ENCODE assay signal across 29 cellular contexts in the genomic region with DNA sequence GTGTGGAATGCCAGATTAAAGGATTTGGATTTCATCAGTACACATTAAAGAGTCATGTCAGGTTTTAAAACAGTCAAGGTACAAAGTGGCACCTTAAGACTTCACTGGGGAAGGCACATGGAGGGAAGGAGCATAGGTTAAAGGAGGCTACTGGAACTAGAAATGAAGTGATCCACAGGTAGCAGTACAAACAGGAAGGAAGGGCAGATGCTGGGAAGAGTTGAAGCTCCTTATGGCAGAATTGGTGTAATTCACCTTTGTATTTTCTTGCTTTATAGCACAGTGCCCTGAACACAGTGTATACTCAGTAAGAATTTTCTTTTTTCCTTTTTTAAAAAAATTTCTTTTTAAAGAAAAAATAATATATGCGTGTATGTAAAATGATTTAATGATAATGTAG.
"Had no signal": no experiment of that assay in that cellular context is flagged by ENCODE, and none has a peak within 500 bp of the region (broad histone marks: within the 10 kb centered on the region; RNA-seq: fewer than 3 reads in every experiment).

No MANE protein-coding gene starts in this region.

- H3K36me3 ChIP-seq: ascending aorta, cardiac muscle cell, colonic mucosa, gastrocnemius medialis, ovary, prostate gland, sigmoid colon, thoracic aorta, uterus had no signal

- H3K4me1 ChIP-seq: ascending aorta, colonic mucosa, prostate gland, sigmoid colon, uterus had no signal

- H3K4me3 ChIP-seq: ascending aorta, cardiac muscle cell, colonic mucosa, dorsolateral prefrontal cortex, gastrocnemius medialis, ovary, prostate gland, sigmoid colon, thoracic aorta, uterus had no signal

- H3K36me3 Mint-ChIP-seq: brain, natural killer cell had no signal

- H3K27ac Mint-ChIP-seq: activated B cell treated with CpG ODN at 0.5 μM for 24 hours; activated CD8-positive, alpha-beta T cell treated with anti-CD3 and anti-CD28 coated beads for 36 hours; activated naive CD8-positive, alpha-beta T cell treated with anti-CD3 and anti-CD28 coated beads, Interleukin-2, amount 10 ng/mL, durations not matched to agents 7 days and 5 days; natural killer cell; stimulated activated effector memory CD8-positive, alpha-beta T cell treated with anti-CD3 and anti-CD28 coated beads, Interleukin-12 subunit alpha, Interleukin-12 subunit beta, amount 100 ng/mL, for 72 hours; stimulated activated naive CD8-positive, alpha-beta T cell treated with anti-CD3 and anti-CD28 coated beads, Interleukin-15, Interleukin-2, amounts not matched to agents 100 ng/mL and 50 ng/mL, for 24 hours; T-cell; type B pancreatic cell had no signal

- H3K4me3 Mint-ChIP-seq: activated B cell treated with CpG ODN at 0.5 μM for 24 hours; activated CD8-positive, alpha-beta T cell treated with anti-CD3 and anti-CD28 coated beads for 36 hours; activated naive CD8-positive, alpha-beta T cell treated with anti-CD3 and anti-CD28 coated beads, Interleukin-2, amount 10 ng/mL, durations not matched to agents 7 days and 5 days; activated T-cell treated with anti-CD3 and anti-CD28 coated beads, Interleukin-2, amount 50 U/mL, for 4 hours; brain; natural killer cell; stimulated activated effector memory CD8-positive, alpha-beta T cell treated with anti-CD3 and anti-CD28 coated beads, Interleukin-12 subunit alpha, Interleukin-12 subunit beta, amount 100 ng/mL, for 72 hours; stimulated activated naive CD8-positive, alpha-beta T cell treated with anti-CD3 and anti-CD28 coated beads, Interleukin-15, Interleukin-2, amounts not matched to agents 100 ng/mL and 50 ng/mL, for 24 hours; T-cell; type B pancreatic cell had no signal

- H3K9me3 ChIP-seq: ascending aorta, colonic mucosa, gastrocnemius medialis, ovary, prostate gland, thoracic aorta, uterus had no signal

- H3K9me3 Mint-ChIP-seq: activated B cell treated with CpG ODN at 0.5 μM for 24 hours; activated CD8-positive, alpha-beta T cell treated with anti-CD3 and anti-CD28 coated beads for 36 hours; activated T-cell treated with anti-CD3 and anti-CD28 coated beads, Interleukin-2, amount 50 U/mL, for 4 hours; brain; natural killer cell; stimulated activated effector memory CD8-positive, alpha-beta T cell treated with anti-CD3 and anti-CD28 coated beads, Interleukin-12 subunit alpha, Interleukin-12 subunit beta, amount 100 ng/mL, for 72 hours; stimulated activated naive CD8-positive, alpha-beta T cell treated with anti-CD3 and anti-CD28 coated beads, Interleukin-15, Interleukin-2, amounts not matched to agents 100 ng/mL and 50 ng/mL, for 24 hours; T-cell; type B pancreatic cell had no signal

- H3K4me1 Mint-ChIP-seq: activated B cell treated with CpG ODN at 0.5 μM for 24 hours, T-cell had no signal

- DNase-seq: activated B cell treated with CpG ODN at 0.5 μM for 24 hours; activated CD4-positive, alpha-beta T cell treated with anti-CD3 and anti-CD28 coated beads, Interleukin-2, amount 50 U/mL, for 1 hour; activated CD8-positive, alpha-beta T cell treated with anti-CD3 and anti-CD28 coated beads for 36 hours; activated naive CD4-positive, alpha-beta T cell treated with Interleukin-2 at 50 U/mL for 16 hours; activated naive CD8-positive, alpha-beta T cell treated with anti-CD3 and anti-CD28 coated beads, Interleukin-2, amount 10 ng/mL, durations not matched to agents 7 days and 5 days; activated T-cell treated with anti-CD3 and anti-CD28 coated beads, Interleukin-2, amount 50 U/mL, for 4 hours; cerebellar nuclear complex; colonic mucosa; dorsolateral prefrontal cortex; effector memory CD4-positive, alpha-beta T cell; erythroblast; gastrocnemius medialis; glutamatergic neuron; islet precursor cell; natural killer cell; ovary; retina; sigmoid colon; stimulated activated CD4-positive, alpha-beta T cell treated with anti-CD3 and anti-CD28 coated beads, Interleukin-4, amount 100 ng/mL, for 24 hours; T-cell; uterus had no signal

- ATAC-seq: activated CD8-positive, alpha-beta T cell treated with anti-CD3 and anti-CD28 coated beads for 36 hours; activated T-cell treated with anti-CD3 and anti-CD28 coated beads, Interleukin-2, amount 50 U/mL, for 4 hours; gastrocnemius medialis; natural killer cell; stimulated activated effector memory CD8-positive, alpha-beta T cell treated with anti-CD3 and anti-CD28 coated beads, Interleukin-12 subunit alpha, Interleukin-12 subunit beta, amount 100 ng/mL, for 72 hours; T-cell had no signal

- H3K27ac ChIP-seq: ascending aorta, cardiac muscle cell, colonic mucosa, gastrocnemius medialis, ovary, prostate gland, sigmoid colon, thoracic aorta, uterus had no signal

- H3K27me3 Mint-ChIP-seq: activated B cell treated with CpG ODN at 0.5 μM for 24 hours; activated CD8-positive, alpha-beta T cell treated with anti-CD3 and anti-CD28 coated beads for 36 hours; activated naive CD8-positive, alpha-beta T cell treated with anti-CD3 and anti-CD28 coated beads, Interleukin-2, amount 10 ng/mL, durations not matched to agents 7 days and 5 days; brain; stimulated activated naive CD8-positive, alpha-beta T cell treated with anti-CD3 and anti-CD28 coated beads, Interleukin-15, Interleukin-2, amounts not matched to agents 100 ng/mL and 50 ng/mL, for 24 hours; T-cell; type B pancreatic cell had no signal

- H3K27me3 ChIP-seq: ascending aorta, cardiac muscle cell, colonic mucosa, dorsolateral prefrontal cortex, gastrocnemius medialis, ovary, sigmoid colon, uterus had no signal
